8 cellular contexts compared by ENCODE assay signal in genomic region chr11:35111171-35112055, GRCh38. TPM values are rescaled to one million over a fixed set of nuclear protein-coding genes. Genes with fewer than 3 reads are reported as not detected.
DNase-seq lines count a peak whose midpoint lies in the region; ATAC-seq, FAIRE-seq and TF ChIP-seq lines count a peak whose summit lies in the region.

No MANE protein-coding gene starts in this region.

- H3K4me1 Mint-ChIP-seq in naive thymus-derived CD4-positive, alpha-beta T cell, result peaks cover 44 to 65% (median 59%) of the 10 kb centered on the region in 7 donors
- H3K4me1 Mint-ChIP-seq in nephron progenitor cell, result no peaks in the 10 kb centered on the region

- TF ChIP-seq POLR2A in erythroblast (IDR thresholded peaks at IDR 0.05; ENCODE audit: low read length), result no peak

- TF ChIP-seq CTCF in bronchial epithelial cell (IDR thresholded peaks at IDR 0.05; ENCODE audit: insufficient read depth, low read length, severe bottlenecking) (no peak), nephron progenitor cell (IDR thresholded peaks at IDR 0.05) (no peak)

- FAIRE-seq in bronchial epithelial cell (lab: Jason Lieb, UNC), result no peak

- peaks cover 0 to 6% (median 0%) of the 10 kb centered on the region in 5 donors for H3K36me3 Mint-ChIP-seq in naive thymus-derived CD4-positive, alpha-beta T cell
- H3K36me3 Mint-ChIP-seq in nephron progenitor cell (ENCODE audit: low read depth), result no peaks in the 10 kb centered on the region

- H3K27ac Mint-ChIP-seq in naive thymus-derived CD4-positive, alpha-beta T cell, result peak overlapping the region; percentile 25 to 76 (median 42)
- no peak overlapping the region for H3K27ac Mint-ChIP-seq in nephron progenitor cell

- POLR2A ChIA-PET in naive thymus-derived CD4-positive, alpha-beta T cell (lab: Charles Lee), result interaction anchor here (0.7 to 1.2 kb wide), 3 partner anchors 14 to 59 kb away, joined by 3 read pairs; no protein-coding TSS in a partner anchor

- no peak overlapping the region for H3K4me3 ChIP-seq in MG63
- H3K4me3 ChIP-seq in bronchial epithelial cell (ENCODE audit: low read depth, low read length), result no peak overlapping the region
- no peak overlapping the region for H3K4me3 ChIP-seq in naive thymus-derived CD4-positive, alpha-beta T cell (ENCODE audit: low read length)

- H3K4me3 Mint-ChIP-seq in naive thymus-derived CD4-positive, alpha-beta T cell, result peak overlapping the region in 8 of 10 donors; percentile 31 to 67 (median 59)
- no peak overlapping the region for H3K4me3 Mint-ChIP-seq in nephron progenitor cell

- peak; percentile 11 for DNase-seq in COLO829 (ENCODE audit: low spot score)
- peak; percentile 95 for DNase-seq in MG63
- peak; percentile 97 for DNase-seq in bronchial epithelial cell (ENCODE audit: low read depth)
- DNase-seq in naive thymus-derived CD4-positive, alpha-beta T cell, result no peak
- no peak for DNase-seq in erythroblast (lab: John Stamatoyannopoulos, UW)
- DNase-seq in nephron progenitor cell, result no peak

- H3K27me3 ChIP-seq in MG63, result no peaks in the 10 kb centered on the region
- no peaks in the 10 kb centered on the region for H3K27me3 ChIP-seq in bronchial epithelial cell (ENCODE audit: control insufficient read depth, insufficient read depth, low read length)
- no peaks in the 10 kb centered on the region for H3K27me3 ChIP-seq in naive thymus-derived CD4-positive, alpha-beta T cell (ENCODE audit: control insufficient read depth in 2 of 2, insufficient read depth in 2 of 2, low read length in 2 of 2)

- CTCF ChIA-PET in naive thymus-derived CD4-positive, alpha-beta T cell (lab: Charles Lee), result interaction anchor here (0.6 kb wide), 1 partner anchor 41 kb away, joined by 3 read pairs; no protein-coding TSS in a partner anchor

- intact Hi-C loops in naive thymus-derived CD4-positive, alpha-beta T cell (cut with micrococcal nuclease), result no loop called here

- H3K27me3 Mint-ChIP-seq in naive thymus-derived CD4-positive, alpha-beta T cell, result peaks cover 0 to 24% (median 0%) of the 10 kb centered on the region in 5 donors
- H3K27me3 Mint-ChIP-seq in nephron progenitor cell (ENCODE audit: low read depth, poor library complexity), result peaks cover 11% of the 10 kb centered on the region

- H3K36me3 ChIP-seq in MG63 (no peaks in the 10 kb centered on the region), bronchial epithelial cell (ENCODE audit: control insufficient read depth, insufficient read depth, low read length) (no peaks in the 10 kb centered on the region)
- H3K36me3 ChIP-seq in naive thymus-derived CD4-positive, alpha-beta T cell (ENCODE audit: control insufficient read depth in 2 of 3, insufficient read depth in 3 of 3, low read length in 3 of 3), result no peaks in the 10 kb centered on the region

- H3K9me3 Mint-ChIP-seq in naive thymus-derived CD4-positive, alpha-beta T cell, result peaks cover 0 to 5% (median 0%) of the 10 kb centered on the region in 11 donors
- no peaks in the 10 kb centered on the region for H3K9me3 Mint-ChIP-seq in nephron progenitor cell

- no peak overlapping the region for H3K27ac ChIP-seq in naive thymus-derived CD4-positive, alpha-beta T cell (ENCODE audit: low read depth, low read length)

- H3K9me3 ChIP-seq in MG63, result no peaks in the 10 kb centered on the region
- H3K9me3 ChIP-seq in naive thymus-derived CD4-positive, alpha-beta T cell (ENCODE audit: control insufficient read depth in 2 of 3, low read length in 3 of 3), result no peaks in the 10 kb centered on the region

- peak; percentile 37 for ATAC-seq in naive thymus-derived CD4-positive, alpha-beta T cell
- ATAC-seq in GM21367 (IDR thresholded peaks at IDR 0.05; ENCODE audit: unreplicated experiment), result no peak
- no peak for ATAC-seq in HG03520 (IDR thresholded peaks at IDR 0.05; ENCODE audit: unreplicated experiment)

- H3K4me1 ChIP-seq in naive thymus-derived CD4-positive, alpha-beta T cell (ENCODE audit: control insufficient read depth in 2 of 2, insufficient read depth in 2 of 2, low read length in 2 of 2), result peaks cover 14 to 34% of the 10 kb centered on the region in 2 donors

RNA-seq across cellular contexts. Expression of gene CD44, which starts 27.6 kb away (rescaled TPM):
- 1,423 and 1,833 TPM in 2 replicates for total RNA-seq in MG63 (2014; rRNA removed; shearing (Covaris generic); ENCODE audit: low replicate concordance)
- 254 and 319 TPM in 2 replicates for total RNA-seq in bronchial epithelial cell
- total RNA-seq in naive thymus-derived CD4-positive, alpha-beta T cell, result 1,000 to 10,000 TPM in 1 of 5 experiments, 100 to 1,000 TPM in 4; 369 to 1,223 (median 784) TPM
- polyA plus RNA-seq in naive thymus-derived CD4-positive, alpha-beta T cell, result 100 to 1,000 TPM; 332 to 372 TPM

Comparison
In these comparisons a context has a peak if more than half of its experiments do, and no peak if none do; other contexts are left out.
1. DNase-seq: peak in COLO829 (single experiment), MG63 (single experiment) and bronchial epithelial cell (single experiment); none in naive thymus-derived CD4-positive, alpha-beta T cell (0 of 9), erythroblast (0 of 2) and nephron progenitor cell (single experiment).